Comparison of ENCODE assay signal across 13 cellular contexts in genomic region chr16:4507588-4508345, GRCh38. TPM values are rescaled to one million over a fixed set of nuclear protein-coding genes. Genes with fewer than 3 reads are reported as not detected.
DNase-seq lines count a peak whose midpoint lies in the region; FAIRE-seq and TF ChIP-seq lines count a peak whose summit lies in the region.
"Had no signal": no experiment of that assay in that cellular context is flagged by ENCODE, and none has a peak within 500 bp of the region (broad histone marks: within the 10 kb centered on the region; RNA-seq: fewer than 3 reads in every experiment).

No MANE protein-coding gene starts in this region.

- TF ChIP-seq CTCF in MCF 10A (IDR thresholded peaks at IDR 0.05; ENCODE audit: unreplicated experiment) (no peak), breast epithelium (IDR thresholded peaks at IDR 0.05) (no peak), astrocyte (IDR thresholded peaks at IDR 0.05; ENCODE audit: insufficient read depth, low read depth, low read length) (no peak), thyroid gland (IDR thresholded peaks at IDR 0.05) (peak in 4 of 6 experiments; percentile 34 to 52 (median 42))

- no peak overlapping the region for H2BK5ac ChIP-seq in mesendoderm (ENCODE audit: low read length)

- WGBS in thyroid gland, 2 donors = 49 to 65% methylated on average over 13 to 17 of the region's 17 CpGs
- WGBS in mesendoderm (ENCODE audit: extremely low coverage, insufficient coverage, low lambda C conversion rate) = no CpG with 5 or more reads among the region's 17 CpGs

- no peak overlapping the region for H2BK120ac ChIP-seq in mesendoderm (ENCODE audit: low read depth, low read length)

- H3K18ac ChIP-seq in mesendoderm (ENCODE audit: low read length) = no peak overlapping the region

- no peak overlapping the region for H3K4me3 ChIP-seq in breast epithelium
- H3K4me3 ChIP-seq in astrocyte (ENCODE audit: insufficient read depth, low read depth, low read length) = no peak overlapping the region
- H3K4me3 ChIP-seq in thyroid gland (replicated peaks in 1 of 3) = no peak overlapping the region
- no peak overlapping the region for H3K4me3 ChIP-seq in mesendoderm (ENCODE audit: low read length)
- H3K4me3 ChIP-seq: adrenal gland, suprapubic skin had no signal

- H3K4me1 Mint-ChIP-seq in MCF 10A (ENCODE audit: insufficient read depth, unreplicated experiment) = no peaks in the 10 kb centered on the region
- H3K4me1 Mint-ChIP-seq in astrocyte (ENCODE audit: low read depth, unreplicated experiment) = peaks cover 16% of the 10 kb centered on the region

- H3K27me3 Mint-ChIP-seq in MCF 10A (ENCODE audit: insufficient read depth, unreplicated experiment) (no peaks in the 10 kb centered on the region), astrocyte (ENCODE audit: low read depth, unreplicated experiment) (no peaks in the 10 kb centered on the region)

- peaks cover 6% of the 10 kb centered on the region for H3K79me1 ChIP-seq in mesendoderm (ENCODE audit: low read length)

- peaks cover 7% of the 10 kb centered on the region for H3K36me3 ChIP-seq in breast epithelium
- H3K36me3 ChIP-seq in astrocyte (ENCODE audit: insufficient read depth, low read length) = peaks cover 24% of the 10 kb centered on the region
- H3K36me3 ChIP-seq in thyroid gland = peaks cover 18 to 32% of the 10 kb centered on the region in 2 donors
- H3K36me3 ChIP-seq in mesendoderm (ENCODE audit: control insufficient read depth, insufficient read depth, low read length) = peaks cover 5% of the 10 kb centered on the region

- H3K27me3 ChIP-seq in breast epithelium = no peaks in the 10 kb centered on the region
- no peaks in the 10 kb centered on the region for H3K27me3 ChIP-seq in astrocyte (ENCODE audit: insufficient read depth, low read length)
- no peaks in the 10 kb centered on the region for H3K27me3 ChIP-seq in thyroid gland
- no peaks in the 10 kb centered on the region for H3K27me3 ChIP-seq in mesendoderm (ENCODE audit: insufficient read depth, low read length, poor library complexity)
- H3K27me3 ChIP-seq: adrenal gland, suprapubic skin had no signal

- POLR2A ChIA-PET in MCF 10A (lab: Yijun Ruan, JAX) = interaction anchor here (0.6 to 1.4 kb wide), 4 partner anchors 99 to 284 kb away, joined by 3 to 4 read pairs (median 3); partner anchors contain the start of gene UBALD1

- H3K9me3 Mint-ChIP-seq in MCF 10A (ENCODE audit: unreplicated experiment) = no peaks in the 10 kb centered on the region
- H3K9me3 Mint-ChIP-seq in astrocyte (ENCODE audit: unreplicated experiment) = no peaks in the 10 kb centered on the region

- H2AK5ac ChIP-seq in mesendoderm (ENCODE audit: low read length) = no peak overlapping the region

- H3K9me3 ChIP-seq in breast epithelium (no peaks in the 10 kb centered on the region), astrocyte (ENCODE audit: insufficient read depth, low read depth, low read length) (no peaks in the 10 kb centered on the region), thyroid gland (no peaks in the 10 kb centered on the region)
- H3K9me3 ChIP-seq: adrenal gland, suprapubic skin had no signal

- FAIRE-seq in astrocyte (lab: Jason Lieb, UNC) = no peak
- FAIRE-seq: D721Med had no signal

- no peak overlapping the region for H3K56ac ChIP-seq in mesendoderm (ENCODE audit: low read length)

- no peak overlapping the region for H4K5ac ChIP-seq in mesendoderm (ENCODE audit: low read length)

- peaks cover 62% of the 10 kb centered on the region for H4K20me1 ChIP-seq in astrocyte (ENCODE audit: insufficient read depth, low read length)

- no peak overlapping the region for H2AFZ ChIP-seq in astrocyte (ENCODE audit: low read depth, low read length)
- H2AFZ ChIP-seq: parathyroid adenoma had no signal

- no peaks in the 10 kb centered on the region for H3K4me1 ChIP-seq in breast epithelium
- no peaks in the 10 kb centered on the region for H3K4me1 ChIP-seq in astrocyte (ENCODE audit: insufficient read depth, low read length)
- peaks cover 18 to 23% of the 10 kb centered on the region in 2 donors for H3K4me1 ChIP-seq in thyroid gland
- H3K4me1 ChIP-seq in mesendoderm (ENCODE audit: control insufficient read depth, low read depth, low read length) = no peaks in the 10 kb centered on the region
- H3K4me1 ChIP-seq: parathyroid adenoma had no signal

- no TSS peak for BruUV-seq in MCF 10A (replicated peaks; lab: Mats Ljungman, UMichigan)

- H3K9ac ChIP-seq in astrocyte (ENCODE audit: low read length) (no peak overlapping the region), mesendoderm (ENCODE audit: low read length) (no peak overlapping the region)
- H3K9ac ChIP-seq: parathyroid adenoma had no signal

- H2BK15ac ChIP-seq in mesendoderm (replicated peaks; ENCODE audit: low read depth) = no peak overlapping the region

- H3K4ac ChIP-seq in mesendoderm (ENCODE audit: low read depth, low read length) = no peak overlapping the region

- H3K23ac ChIP-seq in mesendoderm (ENCODE audit: low read length) = no peak overlapping the region

- H3K4me3 Mint-ChIP-seq in MCF 10A (ENCODE audit: unreplicated experiment) = no peak overlapping the region
- H3K4me3 Mint-ChIP-seq in astrocyte (ENCODE audit: unreplicated experiment) = peak overlapping the region; percentile 69

- CTCF ChIA-PET in MCF 10A (lab: Yijun Ruan, JAX) = interaction anchor here (0.5 to 8.9 kb wide), 25 partner anchors 9 to 219 kb away, joined by 3 to 100 read pairs (median 4); partner anchors contain the start of genes C16orf96 and MGRN1

- H3K27ac Mint-ChIP-seq in MCF 10A (ENCODE audit: low read depth, unreplicated experiment) (peak overlapping the region; percentile 57), astrocyte (ENCODE audit: unreplicated experiment) (no peak overlapping the region)

- H3K79me2 ChIP-seq in astrocyte (ENCODE audit: insufficient read depth, low read length) (peaks cover 23% of the 10 kb centered on the region), mesendoderm (ENCODE audit: control insufficient read depth, insufficient read depth, low read length) (no peaks in the 10 kb centered on the region)

- no peak for DNase-seq in MCF 10A (ENCODE audit: unreplicated experiment)
- no peak for DNase-seq in breast epithelium (ENCODE audit: low spot score in 2 of 2)
- DNase-seq in astrocyte (ENCODE audit: low read depth) = no peak
- peak; percentile 94 to 95 for DNase-seq in thyroid gland
- DNase-seq in mesendoderm = no peak
- DNase-seq in OCI-M1 (lab: John Stamatoyannopoulos, UW) = no peak
- DNase-seq: activated CD8-positive, alpha-beta memory T cell treated with anti-CD3 and anti-CD28 coated beads for 24 hours; adrenal gland; erythroblast had no signal

- no peak overlapping the region for H4K8ac ChIP-seq in mesendoderm (ENCODE audit: low read depth, low read length)

- TF ChIP-seq POLR2A in breast epithelium (IDR thresholded peaks at IDR 0.05) (no peak), thyroid gland (IDR thresholded peaks at IDR 0.05) (no peak)

- H3K4me2 ChIP-seq in astrocyte (ENCODE audit: low read length) = no peak overlapping the region
- no peak overlapping the region for H3K4me2 ChIP-seq in mesendoderm (ENCODE audit: low read length)

- intact Hi-C loops in MCF 10A (cut with micrococcal nuclease) = no loop called here
- intact Hi-C loops in breast epithelium (cut with DNase I; ENCODE audit: low total_unique reads) = no loop called here
- intact Hi-C loops in thyroid gland (cut with DNase I) = no loop called here

- H3K27ac ChIP-seq in breast epithelium (no peak overlapping the region), astrocyte (ENCODE audit: low read depth, low read length) (no peak overlapping the region), thyroid gland (peak overlapping the region; percentile 10 to 53 (median 47)), mesendoderm (ENCODE audit: low read depth, low read length) (no peak overlapping the region)
- H3K27ac ChIP-seq: adrenal gland, parathyroid adenoma, suprapubic skin had no signal

- peaks cover 32% of the 10 kb centered on the region for H3K36me3 Mint-ChIP-seq in MCF 10A (ENCODE audit: insufficient read depth, unreplicated experiment)
- peaks cover 4% of the 10 kb centered on the region for H3K36me3 Mint-ChIP-seq in astrocyte (ENCODE audit: low read depth, unreplicated experiment)

RNA-seq across cellular contexts. Expression of gene CDIP1, which starts 30.8 kb away (rescaled TPM):
- total RNA-seq in MCF 10A (2022) (6.0 and 8.0 TPM in 2 replicates), breast epithelium (1 to 10 TPM; 9.1 to 9.9 (median 9.5) TPM), astrocyte (56.9 and 64.7 TPM in 2 replicates), thyroid gland (10 to 100 TPM; 15.5 to 25.4 (median 25.2) TPM)
- polyA plus RNA-seq in mesendoderm (2013, experiment 1 of 2) = 27.3 TPM
- polyA plus RNA-seq in mesendoderm (2013, experiment 2 of 2) = 28.1 TPM

RNA-seq across cellular contexts. Expression of gene HMOX2, which starts 31.6 kb away (rescaled TPM):
- total RNA-seq in MCF 10A (2022) (60.4 and 65.6 TPM in 2 replicates), breast epithelium (10 to 100 TPM; 53.6 to 87.7 (median 65.9) TPM), astrocyte (53.1 and 64.9 TPM in 2 replicates), thyroid gland (10 to 100 TPM; 36.0 to 63.2 (median 50.5) TPM)
- 37.2 TPM for polyA plus RNA-seq in mesendoderm (2013, experiment 1 of 2)
- 36.2 TPM for polyA plus RNA-seq in mesendoderm (2013, experiment 2 of 2)

RNA-seq across cellular contexts. Expression of gene NMRAL1, which starts 33.3 kb away (rescaled TPM):
- total RNA-seq in MCF 10A (2022) (41.2 and 48.6 TPM in 2 replicates), breast epithelium (10 to 100 TPM; 44.5 to 57.7 (median 51.5) TPM), astrocyte (28.5 and 31.2 TPM in 2 replicates), thyroid gland (10 to 100 TPM; 40.0 to 88.8 (median 57.6) TPM)
- polyA plus RNA-seq in mesendoderm (2013, experiment 1 of 2) = 67.1 TPM
- 67.6 TPM for polyA plus RNA-seq in mesendoderm (2013, experiment 2 of 2)

RNA-seq across cellular contexts. Expression of gene C16orf96, which starts 48.4 kb away (rescaled TPM):
- total RNA-seq in MCF 10A (2022) = not detected in 2 replicates
- not detected for total RNA-seq in breast epithelium
- 0.20 and 0.38 TPM in 2 replicates for total RNA-seq in astrocyte
- under 1 TPM; 0.11 to 0.88 (median 0.62) TPM for total RNA-seq in thyroid gland
- polyA plus RNA-seq in mesendoderm (2013, experiment 1 of 2) = 0.20 TPM
- 0.27 TPM for polyA plus RNA-seq in mesendoderm (2013, experiment 2 of 2)
- total RNA-seq: kidney epithelial cell had no signal

Comparison
In these comparisons a context has a peak if more than half of its experiments do, and no peak if none do; other contexts are left out.
1. DNase-seq: peak in thyroid gland (2 of 2); none in MCF 10A (single experiment), breast epithelium (0 of 2), astrocyte (single experiment), mesendoderm (single experiment) and OCI-M1 (single experiment).
2. CTCF ChIP-seq: peak in thyroid gland (4 of 6); none in MCF 10A (single experiment), breast epithelium (0 of 3) and astrocyte (single experiment).
3. H3K27ac ChIP-seq: peak in thyroid gland (3 of 3); none in breast epithelium (0 of 2), astrocyte (single experiment) and mesendoderm (single experiment).